Comparison of ENCODE assay signal across 9 cellular contexts in the genomic region with DNA sequence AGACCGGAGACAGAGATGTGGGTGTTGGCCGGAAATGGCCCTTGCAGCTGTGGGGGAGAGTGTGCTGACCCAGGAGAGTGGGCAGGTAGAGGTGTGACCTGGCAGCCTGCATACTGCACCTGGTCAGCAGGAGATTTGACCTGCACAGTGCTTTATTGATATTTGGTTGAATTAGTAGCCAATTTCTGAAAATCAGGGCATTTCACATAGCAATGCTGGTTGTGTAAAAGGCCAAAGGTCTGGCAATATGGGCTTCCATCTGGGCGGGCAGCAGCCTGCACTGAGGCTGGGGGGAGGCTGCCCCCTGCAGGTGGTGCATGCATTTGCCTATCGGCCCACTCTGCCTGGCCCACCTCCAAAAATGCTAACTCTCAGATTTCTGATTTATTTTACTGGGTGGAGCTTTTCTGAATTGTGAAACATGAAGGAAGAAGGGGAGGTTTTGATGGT. TPM values are rescaled to one million over a fixed set of nuclear protein-coding genes. Genes with fewer than 3 reads are reported as not detected.
DNase-seq lines count a peak whose midpoint lies in the region; ATAC-seq, FAIRE-seq and TF ChIP-seq lines count a peak whose summit lies in the region.
"Had no signal": no experiment of that assay in that cellular context is flagged by ENCODE, and none has a peak within 500 bp of the region (broad histone marks: within the 10 kb centered on the region; RNA-seq: fewer than 3 reads in every experiment).

No MANE protein-coding gene starts in this region.

- H3K9me3 ChIP-seq in heart left ventricle = peaks cover 0 to 40% (median 19%) of the 10 kb centered on the region in 12 donors

- DNase-seq in D721Med (ENCODE audit: insufficient read length, low spot score) = no peak
- peak; percentile 16 for DNase-seq in HK-2 (ENCODE audit: unreplicated experiment)
- DNase-seq in heart left ventricle = peak in 4 of 5 donors; percentile 52 to 79 (median 58)
- peak in 1 of 2 donors; percentile 63 for DNase-seq in stimulated activated effector memory CD8-positive, alpha-beta T cell treated with anti-CD3 and anti-CD28 coated beads, Interleukin-12 subunit alpha, Interleukin-12 subunit beta, amount 100 ng/mL, for 72 hours (ENCODE audit: low spot score in 2 of 2)
- no peak for DNase-seq in effector CD8-positive, alpha-beta T cell (lab: John Stamatoyannopoulos, UW)
- DNase-seq in DMS79 (lab: John Stamatoyannopoulos, UW) = no peak

- 51 to 56% (median 52%) methylated on average over 4 of the region's 4 CpGs for WGBS in heart left ventricle, 4 donors

- H3K27ac ChIP-seq in heart left ventricle = no peak overlapping the region

- no peak overlapping the region for H3K27ac Mint-ChIP-seq in stimulated activated effector memory CD8-positive, alpha-beta T cell treated with anti-CD3 and anti-CD28 coated beads, Interleukin-12 subunit alpha, Interleukin-12 subunit beta, amount 100 ng/mL, for 72 hours

- ATAC-seq in heart left ventricle = peak in 3 of 4 donors; percentile 59 to 78 (median 63)
- ATAC-seq in stimulated activated effector memory CD8-positive, alpha-beta T cell treated with anti-CD3 and anti-CD28 coated beads, Interleukin-12 subunit alpha, Interleukin-12 subunit beta, amount 100 ng/mL, for 72 hours = peak; percentile 64
- no peak for ATAC-seq in HG02623 (IDR thresholded peaks at IDR 0.05; ENCODE audit: unreplicated experiment)

- H3K4me1 Mint-ChIP-seq in stimulated activated effector memory CD8-positive, alpha-beta T cell treated with anti-CD3 and anti-CD28 coated beads, Interleukin-12 subunit alpha, Interleukin-12 subunit beta, amount 100 ng/mL, for 72 hours = no peaks in the 10 kb centered on the region

- TF ChIP-seq CTCF in D721Med (IDR thresholded peaks at IDR 0.05; ENCODE audit: insufficient read depth, missing control alignments) = peak; percentile 57
- peak; percentile 62 for TF ChIP-seq CTCF in WI38 (IDR thresholded peaks at IDR 0.05; ENCODE audit: low read depth, low read length)
- TF ChIP-seq CTCF in heart left ventricle (IDR thresholded peaks at IDR 0.05) = peak; percentile 64 to 81 (median 72)

- no peak for FAIRE-seq in D721Med (lab: Jason Lieb, UNC)
- FAIRE-seq: islet of Langerhans had no signal

- peaks cover 14% of the 10 kb centered on the region for H3K9me3 Mint-ChIP-seq in stimulated activated effector memory CD8-positive, alpha-beta T cell treated with anti-CD3 and anti-CD28 coated beads, Interleukin-12 subunit alpha, Interleukin-12 subunit beta, amount 100 ng/mL, for 72 hours

- H3K36me3 ChIP-seq in heart left ventricle = no peaks in the 10 kb centered on the region

- intact Hi-C loops in heart left ventricle (cut with DNase I) = loop anchor here in 9 of 10 donors (1.0 to 10.0 kb wide), 8 partner anchors 133 to 257 kb away; no protein-coding TSS in a partner anchor

- TF ChIP-seq POLR2A in heart left ventricle (IDR thresholded peaks at IDR 0.05) = no peak

- no peaks in the 10 kb centered on the region for H3K36me3 Mint-ChIP-seq in stimulated activated effector memory CD8-positive, alpha-beta T cell treated with anti-CD3 and anti-CD28 coated beads, Interleukin-12 subunit alpha, Interleukin-12 subunit beta, amount 100 ng/mL, for 72 hours

- H3K4me3 Mint-ChIP-seq in stimulated activated effector memory CD8-positive, alpha-beta T cell treated with anti-CD3 and anti-CD28 coated beads, Interleukin-12 subunit alpha, Interleukin-12 subunit beta, amount 100 ng/mL, for 72 hours = no peak overlapping the region

- H3K4me3 ChIP-seq in WI38 (ENCODE audit: low read depth, low read length) = no peak overlapping the region
- H3K4me3 ChIP-seq in heart left ventricle = no peak overlapping the region

- no peaks in the 10 kb centered on the region for H3K4me1 ChIP-seq in heart left ventricle

- H3K27me3 ChIP-seq in heart left ventricle = no peaks in the 10 kb centered on the region

RNA-seq across cellular contexts. Expression of gene MGLL, which starts 9.4 kb away (rescaled TPM):
- 100 to 1,000 TPM in 1 of 9 donors, 10 to 100 TPM in 8; 41.8 to 119 (median 78.9) TPM for total RNA-seq in heart left ventricle
- 10 to 100 TPM; 38.5 to 90.7 TPM for polyA plus RNA-seq in heart left ventricle

Comparison
In these comparisons a context has a peak if more than half of its experiments do, and no peak if none do; other contexts are left out.
1. DNase-seq: peak in HK-2 (single experiment) and heart left ventricle (4 of 5); none in D721Med (single experiment), effector CD8-positive, alpha-beta T cell (single experiment) and DMS79 (single experiment).
2. Peak in every context shown above with its lines, with median percentiles within 50 percentile points of each other: CTCF ChIP-seq.